In the genomic region with DNA sequence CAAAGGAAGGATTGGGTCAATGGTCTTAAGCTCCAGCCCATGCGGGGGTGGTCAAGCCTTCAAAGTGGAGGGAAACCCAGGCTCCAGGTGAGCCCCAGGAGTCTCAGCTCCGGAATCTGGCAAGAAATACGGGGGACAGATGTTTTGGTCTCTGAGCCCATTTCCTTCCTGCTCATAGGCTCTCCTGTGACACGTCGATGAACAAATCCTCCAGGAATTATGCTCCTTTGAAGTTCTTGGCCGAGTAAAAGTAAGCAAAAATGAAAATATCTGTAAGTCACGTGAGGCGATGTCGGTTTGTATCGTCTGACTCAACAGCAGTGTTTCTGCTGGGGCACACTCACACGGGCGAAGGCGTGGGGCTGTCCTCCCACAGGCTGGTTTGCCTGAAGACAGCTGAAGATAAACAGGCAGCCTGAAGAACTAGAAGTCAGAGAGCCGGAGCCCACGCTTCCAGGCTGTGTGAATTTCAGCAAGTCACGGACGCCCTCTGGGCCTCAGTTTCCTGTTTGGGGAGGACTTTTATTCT, we compare ENCODE assay signal across 9 cellular contexts. TPM values are rescaled to one million over a fixed set of nuclear protein-coding genes. Genes with fewer than 3 reads are reported as not detected.
DNase-seq lines count a peak whose midpoint lies in the region; ATAC-seq and TF ChIP-seq lines count a peak whose summit lies in the region.
"Had no signal": no experiment of that assay in that cellular context is flagged by ENCODE, and none has a peak within 500 bp of the region (broad histone marks: within the 10 kb centered on the region; RNA-seq: fewer than 3 reads in every experiment).

No MANE protein-coding gene starts in this region.

- ATAC-seq in GM18907 (IDR thresholded peaks at IDR 0.05; ENCODE audit: unreplicated experiment) (peak; percentile 19), left lung (peak; percentile 10), upper lobe of right lung (no peak)

- H3K4me1 ChIP-seq in MM.1S (ENCODE audit: low read length) (peaks cover 69% of the 10 kb centered on the region), left lung (peaks cover 0 to 27% of the 10 kb centered on the region in 2 donors), thyroid gland (peaks cover 10 to 47% of the 10 kb centered on the region in 2 donors), upper lobe of right lung (peaks cover 13% of the 10 kb centered on the region)

- H3K4me2 ChIP-seq in MM.1S (ENCODE audit: low read depth, low read length), result peak overlapping the region; percentile 97

- no peaks in the 10 kb centered on the region for H3K27me3 ChIP-seq in MM.1S (replicated peaks; ENCODE audit: insufficient read depth, low read length)
- H3K27me3 ChIP-seq in left lung, result no peaks in the 10 kb centered on the region
- no peaks in the 10 kb centered on the region for H3K27me3 ChIP-seq in thyroid gland
- H3K27me3 ChIP-seq in upper lobe of right lung, result no peaks in the 10 kb centered on the region

- H2AFZ ChIP-seq in MM.1S (ENCODE audit: low read length), result no peak overlapping the region

- WGBS in thyroid gland, 2 donors, result 79 to 83% methylated on average over 16 to 17 of the region's 17 CpGs

- H3K9ac ChIP-seq in MM.1S (ENCODE audit: low read length), result peak overlapping the region; percentile 99

- H3F3A ChIP-seq in MM.1S (ENCODE audit: insufficient read depth, low read length), result peaks cover 63% of the 10 kb centered on the region

- H4K20me1 ChIP-seq in MM.1S (ENCODE audit: insufficient read depth, low read length), result no peaks in the 10 kb centered on the region

- DNase-seq in MM.1S (peak; percentile 78), left lung (no peak), thyroid gland (no peak), upper lobe of right lung (no peak), KBM-7 (no peak), HK-2 (ENCODE audit: unreplicated experiment) (no peak)
- peak; percentile 71 for DNase-seq in activated T-helper 9 cell treated with anti-CD3 and anti-CD28 coated beads, Interleukin-2, amount 50 U/mL, for 16 hours (ENCODE audit: low read depth)

- in situ Hi-C loops in KBM-7 (cut with MboI; ENCODE audit: low pct_unique_long_range_greater_than_20kb, low sequenced_read_pairs), result loop anchor here (25.0 kb wide), 1 partner anchor 180 kb away; no protein-coding TSS in a partner anchor

- H3K4me3 ChIP-seq in MM.1S (ENCODE audit: low read length) (peak overlapping the region; percentile 52), left lung (no peak overlapping the region), thyroid gland (replicated peaks in 1 of 3) (no peak overlapping the region), upper lobe of right lung (no peak overlapping the region)
- H3K4me3 ChIP-seq: thoracic aorta had no signal

- peaks cover 7% of the 10 kb centered on the region for H3K79me2 ChIP-seq in MM.1S (ENCODE audit: low read length)

- intact Hi-C loops in left lung (cut with DNase I), result no loop called here
- intact Hi-C loops in thyroid gland (cut with DNase I), result loop anchor here (5.0 kb wide), 1 partner anchor 140 kb away; a partner anchor contains a TSS
- intact Hi-C loops in upper lobe of right lung (cut with DNase I), result no loop called here

- H3K36me3 ChIP-seq in MM.1S (replicated peaks; ENCODE audit: insufficient read depth, low read length) (no peaks in the 10 kb centered on the region), left lung (no peaks in the 10 kb centered on the region), thyroid gland (no peaks in the 10 kb centered on the region), upper lobe of right lung (no peaks in the 10 kb centered on the region)
- H3K36me3 ChIP-seq: thoracic aorta had no signal

- H3K9me2 ChIP-seq in MM.1S (replicated peaks; ENCODE audit: insufficient read depth, low read length), result no peaks in the 10 kb centered on the region

- no peak for TF ChIP-seq POLR2A in thyroid gland (IDR thresholded peaks at IDR 0.05)

- no peak for TF ChIP-seq CTCF in MM.1S (IDR thresholded peaks at IDR 0.05; ENCODE audit: low read length)
- TF ChIP-seq CTCF in left lung (IDR thresholded peaks at IDR 0.05), result no peak
- no peak for TF ChIP-seq CTCF in thyroid gland (IDR thresholded peaks at IDR 0.05)
- TF ChIP-seq CTCF in upper lobe of right lung (IDR thresholded peaks at IDR 0.05), result no peak

- H3K27ac ChIP-seq in MM.1S (ENCODE audit: low read length) (peak overlapping the region; percentile 99), left lung (peak overlapping the region in 1 of 2 donors; percentile 38), thyroid gland (peak overlapping the region; percentile 71 to 93 (median 91)), upper lobe of right lung (no peak overlapping the region)
- H3K27ac ChIP-seq: thoracic aorta had no signal

- H3K9me3 ChIP-seq in MM.1S (replicated peaks; ENCODE audit: insufficient read depth, low read length) (no peaks in the 10 kb centered on the region), left lung (no peaks in the 10 kb centered on the region), thyroid gland (no peaks in the 10 kb centered on the region), upper lobe of right lung (no peaks in the 10 kb centered on the region)
- H3K9me3 ChIP-seq: thoracic aorta had no signal

RNA-seq across cellular contexts. Expression of a gene that starts 52.6 kb away (rescaled TPM):
- total RNA-seq in left lung (10 to 100 TPM; 24.2 to 26.2 TPM), thyroid gland (10 to 100 TPM; 12.3 to 16.3 (median 13.5) TPM), upper lobe of right lung (35.8 TPM)

Comparison
In these comparisons a context has a peak if more than half of its experiments do, and no peak if none do; other contexts are left out.
1. DNase-seq: peak in MM.1S (single experiment) and activated T-helper 9 cell treated with anti-CD3 and anti-CD28 coated beads, Interleukin-2, amount 50 U/mL, for 16 hours (single experiment); none in left lung (0 of 2), thyroid gland (0 of 2), upper lobe of right lung (single experiment), KBM-7 (single experiment) and HK-2 (single experiment).